ENCODE assay signal across 7 cellular contexts in the genomic region with DNA sequence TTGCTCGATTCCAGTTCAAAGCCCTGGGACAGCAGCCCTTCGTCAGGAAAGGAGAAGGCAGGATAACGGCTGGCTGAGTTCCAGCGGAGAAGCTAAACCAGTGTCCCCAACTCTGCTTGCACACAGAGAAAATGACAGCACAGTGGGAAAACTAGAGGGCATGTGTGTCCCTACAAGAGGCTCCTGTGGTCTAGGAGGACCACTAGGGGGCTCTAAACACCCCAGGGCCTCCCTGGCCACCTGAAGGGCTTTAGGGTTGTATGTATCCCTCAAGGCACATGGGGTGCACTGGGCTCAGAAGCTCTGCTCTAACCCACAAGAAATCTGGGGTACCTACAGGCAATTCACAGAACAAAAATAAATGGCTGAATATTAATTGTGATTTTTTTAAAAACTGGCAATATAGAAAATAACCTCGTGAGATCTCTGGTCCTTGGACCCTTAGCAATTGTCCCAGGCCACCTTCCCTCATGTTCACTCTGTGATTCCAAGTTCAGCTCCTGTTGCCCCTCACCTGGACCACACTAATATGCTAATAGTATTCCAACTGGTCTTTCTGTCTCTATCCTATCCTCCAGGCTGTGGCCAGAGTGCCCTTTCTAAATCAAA. TPM values are rescaled to one million over a fixed set of nuclear protein-coding genes. Genes with fewer than 3 reads are reported as not detected.
DNase-seq lines count a peak whose midpoint lies in the region; ATAC-seq and TF ChIP-seq lines count a peak whose summit lies in the region.

No MANE protein-coding gene starts in this region.

- DNase-seq in DND-41 (peak; percentile 52), GM23338 (ENCODE audit: low spot score) (peak; percentile 79), RPMI7951 (ENCODE audit: low read depth) (peak; percentile 44), choroid plexus epithelial cell (ENCODE audit: low read depth) (peak; percentile 60), memory B cell (ENCODE audit: low spot score in 2 of 2) (no peak), mesenteric fat pad (ENCODE audit: low spot score) (no peak)

- H3K27ac ChIP-seq in DND-41 (ENCODE audit: low read length) (no peak overlapping the region), GM23338 (ENCODE audit: low read depth) (no peak overlapping the region)

- H3K27me3 ChIP-seq in DND-41 (ENCODE audit: insufficient read depth, low read length, poor library complexity) (no peaks in the 10 kb centered on the region), GM23338 (ENCODE audit: insufficient read depth) (no peaks in the 10 kb centered on the region)

- H3F3A ChIP-seq in GM23338 (replicated peaks; ENCODE audit: low read depth) = peaks cover 4% of the 10 kb centered on the region; the same call in 1 of the 2 replicates

- H3K79me2 ChIP-seq in DND-41 (ENCODE audit: insufficient read depth, low read length) = no peaks in the 10 kb centered on the region
- H3K79me2 ChIP-seq in GM23338 (replicated peaks; ENCODE audit: insufficient read depth) = no peaks in the 10 kb centered on the region

- H3K4me3 Mint-ChIP-seq in GM23338 (no peak overlapping the region), memory B cell (no peak overlapping the region)

- H3K4me1 Mint-ChIP-seq in GM23338 = no peaks in the 10 kb centered on the region; the same call in 2 of the 3 replicates
- H3K4me1 Mint-ChIP-seq in memory B cell = peaks cover 5% of the 10 kb centered on the region

- no peaks in the 10 kb centered on the region for H3K9me3 Mint-ChIP-seq in GM23338
- no peaks in the 10 kb centered on the region for H3K9me3 Mint-ChIP-seq in memory B cell

- H3K9me2 ChIP-seq in GM23338 (ENCODE audit: insufficient read depth) = no peaks in the 10 kb centered on the region

- H3K4me2 ChIP-seq in DND-41 (ENCODE audit: insufficient read depth, low read length) = no peak overlapping the region
- H3K4me2 ChIP-seq in GM23338 = no peak overlapping the region

- H2AFZ ChIP-seq in DND-41 (ENCODE audit: low read depth, low read length) (no peak overlapping the region), GM23338 (no peak overlapping the region)

- no peak overlapping the region for H3K4me3 ChIP-seq in DND-41 (ENCODE audit: low read depth in 1 of 2, low read length in 2 of 2)
- H3K4me3 ChIP-seq in GM23338 = no peak overlapping the region
- H3K4me3 ChIP-seq in choroid plexus epithelial cell (ENCODE audit: low read depth, low read length) = no peak overlapping the region

- no peak overlapping the region for H3K9ac ChIP-seq in DND-41 (ENCODE audit: low read depth, low read length)

- H3K27ac Mint-ChIP-seq in GM23338 (no peak overlapping the region), memory B cell (peak overlapping the region; percentile 76)

- H3K9me3 ChIP-seq in DND-41 (ENCODE audit: insufficient read depth, low read length, severe bottlenecking) = no peaks in the 10 kb centered on the region

- no peaks in the 10 kb centered on the region for H3K4me1 ChIP-seq in DND-41 (ENCODE audit: insufficient read depth, low read length)
- no peaks in the 10 kb centered on the region for H3K4me1 ChIP-seq in GM23338 (ENCODE audit: insufficient read depth)

- H4K20me1 ChIP-seq in DND-41 (ENCODE audit: insufficient read depth, low read length) (no peaks in the 10 kb centered on the region), GM23338 (replicated peaks; ENCODE audit: insufficient read depth) (peaks cover 7% of the 10 kb centered on the region)

- peak; percentile 75 for TF ChIP-seq CTCF in DND-41 (IDR thresholded peaks at IDR 0.05; ENCODE audit: borderline replicate concordance, extremely low read depth, low read length, poor library complexity, severe bottlenecking)
- peak; percentile 73 to 84 for TF ChIP-seq CTCF in GM23338 (conservative IDR thresholded peaks at IDR 0.05; ENCODE audit: low read depth in 2 of 2)
- peak; percentile 85 for TF ChIP-seq CTCF in choroid plexus epithelial cell (conservative IDR thresholded peaks at IDR 0.05; ENCODE audit: low read depth, low read length)

- ATAC-seq in DND-41 (ENCODE audit: insufficient read depth, low read depth) (peak; percentile 95), GM23338 (peak; percentile 99), memory B cell (ENCODE audit: low read depth) (peak; percentile 82), HG03571 (IDR thresholded peaks at IDR 0.05; ENCODE audit: unreplicated experiment) (no peak)

- H3K27me3 Mint-ChIP-seq in GM23338 (ENCODE audit: insufficient read depth, low read depth, poor library complexity) (peaks cover 7% of the 10 kb centered on the region), memory B cell (no peaks in the 10 kb centered on the region)

- H3K36me3 Mint-ChIP-seq in GM23338 (ENCODE audit: low read depth) (peaks cover 77% of the 10 kb centered on the region), memory B cell (peaks cover 60% of the 10 kb centered on the region)

- H3K36me3 ChIP-seq in DND-41 (ENCODE audit: insufficient read depth, low read length) = peaks cover 93% of the 10 kb centered on the region
- peaks cover 43% of the 10 kb centered on the region for H3K36me3 ChIP-seq in GM23338 (ENCODE audit: insufficient read depth)

TF ChIP-seq in GM23338, 12 proteins besides CTCF, POLR2A, EP300 and RAD21:
- TF ChIP-seq EZH2phosphoT487 (IDR thresholded peaks at IDR 0.05; ENCODE audit: unreplicated experiment) = no peak
- TF ChIP-seq REST (IDR thresholded peaks at IDR 0.05; ENCODE audit: unreplicated experiment) = no peak
- no peak for TF ChIP-seq STAT1 (IDR thresholded peaks at IDR 0.05; ENCODE audit: unreplicated experiment)
- TF ChIP-seq EZH2 (IDR thresholded peaks at IDR 0.05; ENCODE audit: low read depth, unreplicated experiment) = no peak

RNA-seq across cellular contexts. Expression of gene STAT1, which starts 17.5 kb away (rescaled TPM):
- 43.2 and 47.4 TPM in 2 replicates for total RNA-seq in GM23338 (2014; rRNA removed; shearing (Covaris generic))
- polyA plus RNA-seq in GM23338 (2016; fragmentation: Nextera tagmentation; extraction: Ambion mirVana) = 15.1 and 16.3 TPM in 2 replicates
- 86.4 and 101 TPM in 2 replicates for total RNA-seq in RPMI7951 (2014; rRNA removed; shearing (Covaris generic))
- total RNA-seq in mesenteric fat pad = 186 TPM

Comparison
In these comparisons a context has a peak if more than half of its experiments do, and no peak if none do; other contexts are left out.
1. DNase-seq: peak in DND-41 (single experiment), GM23338 (single experiment), RPMI7951 (single experiment) and choroid plexus epithelial cell (single experiment); none in memory B cell (0 of 2) and mesenteric fat pad (single experiment).
2. Peak in every context shown above with its lines, with median percentiles within 50 percentile points of each other: CTCF ChIP-seq.